8 cellular contexts compared by ENCODE assay signal in the genomic region with DNA sequence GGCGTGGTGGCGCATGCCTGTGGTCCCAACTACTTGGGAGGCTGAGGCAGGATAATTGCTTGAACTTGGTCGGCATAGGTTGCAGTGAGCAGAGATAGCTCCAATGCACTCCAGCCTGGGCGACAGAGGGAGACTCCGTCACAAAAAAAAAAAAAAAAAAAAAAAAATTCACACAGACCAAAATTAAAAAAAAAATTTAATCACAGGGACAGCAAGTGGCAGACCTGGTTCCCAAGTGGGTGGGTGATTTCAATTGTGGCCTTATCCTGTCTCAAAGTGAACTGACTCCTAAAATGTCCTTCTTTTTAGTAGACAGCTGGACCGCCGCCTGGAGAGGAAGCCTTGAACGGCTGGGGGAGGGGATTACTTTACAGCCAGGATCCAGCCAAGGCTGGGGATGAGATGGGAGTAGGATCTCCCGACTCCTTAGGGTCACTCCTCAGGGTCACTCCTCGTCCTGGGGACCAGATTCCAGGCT. TPM values are rescaled to one million over a fixed set of nuclear protein-coding genes. Genes with fewer than 3 reads are reported as not detected.
DNase-seq lines count a peak whose midpoint lies in the region; ATAC-seq and TF ChIP-seq lines count a peak whose summit lies in the region.

No MANE protein-coding gene starts in this region.

- no peaks in the 10 kb centered on the region for H3K36me3 ChIP-seq in neural cell (ENCODE audit: insufficient read depth, low read length)

- H3K9me2 ChIP-seq in neural cell (ENCODE audit: insufficient read depth, low read length) = no peaks in the 10 kb centered on the region

- H3F3A ChIP-seq in neural cell (ENCODE audit: insufficient read depth, low read length, poor library complexity, severe bottlenecking) = no peaks in the 10 kb centered on the region

- no peaks in the 10 kb centered on the region for H3K36me3 Mint-ChIP-seq in CD4-positive, alpha-beta T cell (ENCODE audit: low read depth)
- H3K36me3 Mint-ChIP-seq in IgD-negative memory B cell = no peaks in the 10 kb centered on the region

- H3K4me3 Mint-ChIP-seq in CD4-positive, alpha-beta T cell = peak overlapping the region; percentile 89
- H3K4me3 Mint-ChIP-seq in IgD-negative memory B cell = peak overlapping the region; percentile 81 to 93 (median 86)

- H3K27ac ChIP-seq in CD4-positive, alpha-beta T cell (ENCODE audit: low read depth, low read length) = no peak overlapping the region
- peak overlapping the region in 53 of 59 donors; percentile 8 to 91 (median 76) for H3K27ac ChIP-seq in dorsolateral prefrontal cortex
- H3K27ac ChIP-seq in neural cell (ENCODE audit: low read length) = no peak overlapping the region

- peaks cover 25% of the 10 kb centered on the region for H3K4me1 Mint-ChIP-seq in CD4-positive, alpha-beta T cell (ENCODE audit: low read depth)
- H3K4me1 Mint-ChIP-seq in IgD-negative memory B cell = peaks cover 12 to 21% (median 18%) of the 10 kb centered on the region in 3 donors

- H3K9me3 ChIP-seq in CD4-positive, alpha-beta T cell (ENCODE audit: control insufficient read depth, low read length) = no peaks in the 10 kb centered on the region
- H3K9me3 ChIP-seq in neural cell (ENCODE audit: low read length) = no peaks in the 10 kb centered on the region

- H3K4me2 ChIP-seq in neural cell (ENCODE audit: low read length) = no peak overlapping the region

- H3K27me3 Mint-ChIP-seq in CD4-positive, alpha-beta T cell = peaks cover 5% of the 10 kb centered on the region
- H3K27me3 Mint-ChIP-seq in IgD-negative memory B cell = peaks cover 11% of the 10 kb centered on the region

- H3K27me3 ChIP-seq in CD4-positive, alpha-beta T cell (ENCODE audit: control insufficient read depth, insufficient read depth, low read length) = no peaks in the 10 kb centered on the region
- H3K27me3 ChIP-seq in dorsolateral prefrontal cortex = peaks cover 0 to 14% (median 0%) of the 10 kb centered on the region in 45 donors
- peaks cover 58% of the 10 kb centered on the region for H3K27me3 ChIP-seq in neural cell (ENCODE audit: insufficient read depth, low read depth, low read length)

- intact Hi-C loops in CD4-positive, alpha-beta T cell (cut with DNase I, micrococcal nuclease) = no loop called here
- intact Hi-C loops in dorsolateral prefrontal cortex (cut with DNase I) = no loop called here

- TF ChIP-seq EP300 in neural cell (conservative IDR thresholded peaks at IDR 0.05; ENCODE audit: poor library complexity, severe bottlenecking) = no peak

- no peaks in the 10 kb centered on the region for H3K9me3 Mint-ChIP-seq in CD4-positive, alpha-beta T cell
- no peaks in the 10 kb centered on the region for H3K9me3 Mint-ChIP-seq in IgD-negative memory B cell

- CTCF ChIA-PET in CD4-positive, alpha-beta T cell (lab: Charles Lee) = interaction anchor here (0.8 to 1.6 kb wide), 3 partner anchors 17 to 302 kb away, joined by 3 to 6 read pairs (median 3); a partner anchor contains a TSS

- no peak for DNase-seq in CD4-positive, alpha-beta T cell
- no peak for DNase-seq in dorsolateral prefrontal cortex
- no peak for DNase-seq in RPMI8226

- POLR2A ChIA-PET in CD4-positive, alpha-beta T cell (lab: Charles Lee) = interaction anchor here (0.7 to 1.5 kb wide), 4 partner anchors 170 to 349 kb away, joined by 3 to 7 read pairs (median 4); a partner anchor contains a TSS

- peak overlapping the region; percentile 50 for H3K9ac ChIP-seq in neural cell (ENCODE audit: low read length)

- no peak for TF ChIP-seq RAD21 in neural cell (conservative IDR thresholded peaks at IDR 0.05)

- ATAC-seq in CD4-positive, alpha-beta T cell (ENCODE audit: poor library complexity) = no peak
- no peak for ATAC-seq in HG03469 (IDR thresholded peaks at IDR 0.05; ENCODE audit: unreplicated experiment)
- no peak for ATAC-seq in GM19023 (IDR thresholded peaks at IDR 0.05; ENCODE audit: unreplicated experiment)
- no peak for ATAC-seq in HG03095 (IDR thresholded peaks at IDR 0.05; ENCODE audit: unreplicated experiment)

- H4K20me1 ChIP-seq in neural cell (ENCODE audit: insufficient read depth) = no peaks in the 10 kb centered on the region

- no peaks in the 10 kb centered on the region for H3K79me2 ChIP-seq in neural cell (replicated peaks; ENCODE audit: insufficient read depth, low read length)

- no peak for TF ChIP-seq CTCF in CD4-positive, alpha-beta T cell (IDR thresholded peaks at IDR 0.05)
- no peak for TF ChIP-seq CTCF in dorsolateral prefrontal cortex (IDR thresholded peaks at IDR 0.05 in 54 of 56, conservative IDR thresholded peaks at IDR 0.05 in 2 of 56; ENCODE audit: low read depth in 1 of 56, partially characterized antibody in 56 of 56)
- TF ChIP-seq CTCF in neural cell (IDR thresholded peaks at IDR 0.05; ENCODE audit: poor library complexity, severe bottlenecking) = no peak

- no peak overlapping the region for H3K27ac Mint-ChIP-seq in CD4-positive, alpha-beta T cell
- H3K27ac Mint-ChIP-seq in IgD-negative memory B cell = peak overlapping the region in 2 of 3 donors; percentile 63 to 83

- H3K4me3 ChIP-seq in dorsolateral prefrontal cortex = peak overlapping the region; percentile 31 to 79 (median 64)
- peak overlapping the region; percentile 68 for H3K4me3 ChIP-seq in neural cell (ENCODE audit: low read length)

- no peak overlapping the region for H2AFZ ChIP-seq in neural cell (ENCODE audit: low read depth, low read length)

TF ChIP-seq in neural cell, 6 proteins besides CTCF, POLR2A, EP300 and RAD21:
- no peak for TF ChIP-seq POLR2AphosphoS5 (IDR thresholded peaks at IDR 0.05)
- TF ChIP-seq, protein P1, sequence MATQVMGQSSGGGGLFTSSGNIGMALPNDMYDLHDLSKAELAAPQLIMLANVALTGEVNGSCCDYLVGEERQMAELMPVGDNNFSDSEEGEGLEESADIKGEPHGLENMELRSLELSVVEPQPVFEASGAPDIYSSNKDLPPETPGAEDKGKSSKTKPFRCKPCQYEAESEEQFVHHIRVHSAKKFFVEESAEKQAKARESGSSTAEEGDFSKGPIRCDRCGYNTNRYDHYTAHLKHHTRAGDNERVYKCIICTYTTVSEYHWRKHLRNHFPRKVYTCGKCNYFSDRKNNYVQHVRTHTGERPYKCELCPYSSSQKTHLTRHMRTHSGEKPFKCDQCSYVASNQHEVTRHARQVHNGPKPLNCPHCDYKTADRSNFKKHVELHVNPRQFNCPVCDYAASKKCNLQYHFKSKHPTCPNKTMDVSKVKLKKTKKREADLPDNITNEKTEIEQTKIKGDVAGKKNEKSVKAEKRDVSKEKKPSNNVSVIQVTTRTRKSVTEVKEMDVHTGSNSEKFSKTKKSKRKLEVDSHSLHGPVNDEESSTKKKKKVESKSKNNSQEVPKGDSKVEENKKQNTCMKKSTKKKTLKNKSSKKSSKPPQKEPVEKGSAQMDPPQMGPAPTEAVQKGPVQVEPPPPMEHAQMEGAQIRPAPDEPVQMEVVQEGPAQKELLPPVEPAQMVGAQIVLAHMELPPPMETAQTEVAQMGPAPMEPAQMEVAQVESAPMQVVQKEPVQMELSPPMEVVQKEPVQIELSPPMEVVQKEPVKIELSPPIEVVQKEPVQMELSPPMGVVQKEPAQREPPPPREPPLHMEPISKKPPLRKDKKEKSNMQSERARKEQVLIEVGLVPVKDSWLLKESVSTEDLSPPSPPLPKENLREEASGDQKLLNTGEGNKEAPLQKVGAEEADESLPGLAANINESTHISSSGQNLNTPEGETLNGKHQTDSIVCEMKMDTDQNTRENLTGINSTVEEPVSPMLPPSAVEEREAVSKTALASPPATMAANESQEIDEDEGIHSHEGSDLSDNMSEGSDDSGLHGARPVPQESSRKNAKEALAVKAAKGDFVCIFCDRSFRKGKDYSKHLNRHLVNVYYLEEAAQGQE (IDR thresholded peaks at IDR 0.05; ENCODE audit: borderline replicate concordance) = no peak
- TF ChIP-seq TAF1 (IDR thresholded peaks at IDR 0.05; ENCODE audit: low read depth) = no peak
- TF ChIP-seq EZH2 (IDR thresholded peaks at IDR 0.05; ENCODE audit: borderline replicate concordance, insufficient read depth, low read length, poor library complexity, severe bottlenecking) = no peak
- no peak for TF ChIP-seq SMC3 (conservative IDR thresholded peaks at IDR 0.05; ENCODE audit: poor library complexity)
- TF ChIP-seq MXI1 (conservative IDR thresholded peaks at IDR 0.05; ENCODE audit: poor library complexity, severe bottlenecking) = no peak

RNA-seq across cellular contexts. Expression of a gene that starts 1.6 kb away (rescaled TPM):
- total RNA-seq in CD4-positive, alpha-beta T cell = 1 to 10 TPM; 2.4 to 3.4 TPM
- 0.15 TPM for polyA plus RNA-seq in IgD-negative memory B cell
- 100 to 1,000 TPM in 36 of 120 experiments, 10 to 100 TPM in 84; 31.1 to 139 (median 94.3) TPM for total RNA-seq in dorsolateral prefrontal cortex
- 0.63 and 3.0 TPM in 2 replicates for polyA plus RNA-seq in neural cell
- polyA minus RNA-seq in neural cell = 0.58 and 1.2 TPM in 2 replicates

RNA-seq across cellular contexts. Expression of a gene that starts 30.7 kb away (rescaled TPM):
- total RNA-seq in CD4-positive, alpha-beta T cell = 10 to 100 TPM; 49.0 to 56.4 TPM
- polyA plus RNA-seq in IgD-negative memory B cell = 57.3 TPM
- total RNA-seq in dorsolateral prefrontal cortex = 10 to 100 TPM; 42.9 to 84.1 (median 60.3) TPM
- polyA plus RNA-seq in neural cell = 109 and 112 TPM in 2 replicates
- 56.0 and 64.8 TPM in 2 replicates for polyA minus RNA-seq in neural cell

Comparison
In these comparisons a context has a peak if more than half of its experiments do, and no peak if none do; other contexts are left out.
1. H3K27ac ChIP-seq: peak in dorsolateral prefrontal cortex (53 of 59); none in CD4-positive, alpha-beta T cell (single experiment) and neural cell (single experiment).
2. RNA of a gene that starts 1.6 kb away (total RNA-seq): 31.1 to 139 TPM in dorsolateral prefrontal cortex; 2.4 to 3.4 TPM in CD4-positive, alpha-beta T cell; every median in the first group is over 4 times any median in the second.